18 cellular contexts compared by ENCODE assay signal in the genomic region with DNA sequence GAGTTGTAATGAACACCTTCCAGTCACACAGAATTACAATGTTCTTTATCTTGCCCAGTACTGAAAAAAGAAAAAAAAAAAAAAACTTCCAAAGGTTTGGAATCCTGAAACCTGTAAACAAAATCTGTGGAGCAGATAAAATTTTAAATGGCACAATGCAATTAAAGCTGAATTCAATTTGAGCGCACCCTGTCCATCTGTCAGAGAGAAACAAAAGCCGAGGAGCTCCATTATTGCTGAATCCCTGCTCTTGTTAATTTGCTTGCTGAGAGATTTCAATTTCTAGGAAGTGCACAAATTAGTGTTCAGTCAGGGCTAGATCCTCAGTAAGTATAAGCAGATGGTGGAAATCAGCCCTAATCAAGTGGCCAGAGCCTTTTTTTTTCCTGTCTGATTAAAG.
A peak's percentile ranks its signal among the peaks of the same experiment; 100 is the strongest.
DNase-seq lines count a peak whose midpoint lies in the region; ATAC-seq and TF ChIP-seq lines count a peak whose summit lies in the region.
"Had no signal": no experiment of that assay in that cellular context is flagged by ENCODE, and none has a peak within 500 bp of the region (broad histone marks: within the 10 kb centered on the region; RNA-seq: fewer than 3 reads in every experiment).

No MANE protein-coding gene starts in this region.

- H3K27me3 ChIP-seq in HL-60 (ENCODE audit: insufficient read depth, poor library complexity, severe bottlenecking) (no peaks in the 10 kb centered on the region), WERI-Rb-1 (ENCODE audit: insufficient read depth, low read depth, severe bottlenecking) (no peaks in the 10 kb centered on the region)
- H3K27me3 ChIP-seq: BLaER1 treated with 17β-estradiol and CSF1 and Interleukin-3, amounts not matched to agents 10 nM and 100 nM; left lung; pancreas; tibial artery had no signal

- TF ChIP-seq CTCF in HL-60 (IDR thresholded peaks at IDR 0.05; ENCODE audit: insufficient read depth, low read length) (no peak), WERI-Rb-1 (IDR thresholded peaks at IDR 0.05; ENCODE audit: low read depth, low read length) (no peak)

- no peak for DNase-seq in HL-60 (ENCODE audit: low read depth in 1 of 2, low spot score in 1 of 2)
- peak; percentile 14 to 70 for DNase-seq in NCI-H2081 (lab: John Stamatoyannopoulos, UW)
- peak; percentile 68 for DNase-seq in WERI-Rb-1
- no peak for DNase-seq in sciatic nerve (ENCODE audit: low spot score)
- DNase-seq in activated CD4-positive, alpha-beta T cell treated with anti-CD3 and anti-CD28 coated beads, Interleukin-2, amount 10 ng/mL, durations not matched to agents 7 days and 5 days = no peak
- DNase-seq in middle frontal gyrus (ENCODE audit: extremely low spot score, low spot score) = no peak
- DNase-seq in epidermal melanocyte (ENCODE audit: insufficient read length, low spot score) = no peak
- DNase-seq: anterior cingulate cortex, DMS79, left lung, pancreas, tibial artery had no signal

- intact Hi-C loops in sciatic nerve (cut with DNase I) = no loop called here

- H3K27ac ChIP-seq in HL-60 (replicated peaks) (peak overlapping the region; percentile 63), WERI-Rb-1 (peak overlapping the region; percentile 84)
- H3K27ac ChIP-seq: BLaER1 treated with 17β-estradiol and CSF1 and Interleukin-3, amounts not matched to agents 10 nM and 100 nM; coronary artery; epithelial cell of prostate; pancreas; skin epidermis; tibial artery had no signal

- no peaks in the 10 kb centered on the region for H3K4me1 Mint-ChIP-seq in activated CD4-positive, alpha-beta T cell treated with anti-CD3 and anti-CD28 coated beads, Interleukin-2, amount 10 ng/mL, durations not matched to agents 7 days and 5 days
- H3K4me1 Mint-ChIP-seq: IgD-negative memory B cell had no signal

- H3K36me3 ChIP-seq in WERI-Rb-1 = no peaks in the 10 kb centered on the region; the same call in 1 of the 2 replicates
- H3K36me3 ChIP-seq: BLaER1 treated with 17β-estradiol and CSF1 and Interleukin-3, amounts not matched to agents 10 nM and 100 nM; left lung; pancreas; tibial artery had no signal

- no peaks in the 10 kb centered on the region for H3K9me3 ChIP-seq in WERI-Rb-1 (ENCODE audit: severe bottlenecking)
- H3K9me3 ChIP-seq: BLaER1 treated with 17β-estradiol and CSF1 and Interleukin-3, amounts not matched to agents 10 nM and 100 nM; left lung; pancreas; tibial artery had no signal

- ATAC-seq in sciatic nerve = peak; percentile 39
- ATAC-seq: activated CD4-positive, CD25-positive, alpha-beta regulatory T cell treated with anti-CD3 and anti-CD28 coated beads, Interleukin-2, amount 50 U/mL, for 24 hours; left lung had no signal

- H3K4me3 Mint-ChIP-seq in activated CD4-positive, alpha-beta T cell treated with anti-CD3 and anti-CD28 coated beads, Interleukin-2, amount 10 ng/mL, durations not matched to agents 7 days and 5 days = no peak overlapping the region
- H3K4me3 Mint-ChIP-seq: IgD-negative memory B cell had no signal

- no peaks in the 10 kb centered on the region for H3K9me3 Mint-ChIP-seq in activated CD4-positive, alpha-beta T cell treated with anti-CD3 and anti-CD28 coated beads, Interleukin-2, amount 10 ng/mL, durations not matched to agents 7 days and 5 days
- H3K9me3 Mint-ChIP-seq: IgD-negative memory B cell had no signal

- CTCF ChIA-PET in activated CD4-positive, alpha-beta T cell treated with anti-CD3 and anti-CD28 coated beads, Interleukin-2, amount 10 ng/mL, durations not matched to agents 7 days and 5 days (lab: Charles Lee) = interaction anchor here (0.6 kb wide), 2 partner anchors 282 to 1121 kb away, joined by 3 to 4 read pairs; no protein-coding TSS in a partner anchor

- no peak overlapping the region for H3K27ac Mint-ChIP-seq in activated CD4-positive, alpha-beta T cell treated with anti-CD3 and anti-CD28 coated beads, Interleukin-2, amount 10 ng/mL, durations not matched to agents 7 days and 5 days
- H3K27ac Mint-ChIP-seq: IgD-negative memory B cell had no signal

- POLR2A ChIA-PET in activated CD4-positive, alpha-beta T cell treated with anti-CD3 and anti-CD28 coated beads, Interleukin-2, amount 10 ng/mL, durations not matched to agents 7 days and 5 days (lab: Charles Lee) = no interaction called here

- H3K36me3 Mint-ChIP-seq in activated CD4-positive, alpha-beta T cell treated with anti-CD3 and anti-CD28 coated beads, Interleukin-2, amount 10 ng/mL, durations not matched to agents 7 days and 5 days (ENCODE audit: low read depth) = no peaks in the 10 kb centered on the region
- H3K36me3 Mint-ChIP-seq: IgD-negative memory B cell had no signal

- no peaks in the 10 kb centered on the region for H3K27me3 Mint-ChIP-seq in activated CD4-positive, alpha-beta T cell treated with anti-CD3 and anti-CD28 coated beads, Interleukin-2, amount 10 ng/mL, durations not matched to agents 7 days and 5 days
- H3K27me3 Mint-ChIP-seq: IgD-negative memory B cell had no signal

- no peak overlapping the region for H3K4me3 ChIP-seq in HL-60 (replicated peaks; ENCODE audit: insufficient read depth, low read length)
- peak overlapping the region; percentile 29; the same call in 1 of the 2 replicates for H3K4me3 ChIP-seq in WERI-Rb-1 (ENCODE audit: low read depth, low read length)
- H3K4me3 ChIP-seq: BLaER1 treated with 17β-estradiol and CSF1 and Interleukin-3, amounts not matched to agents 10 nM and 100 nM; coronary artery; left lung; pancreas; skin epidermis; tibial artery had no signal

Comparison
In these comparisons a context has a peak if more than half of its experiments do, and no peak if none do; other contexts are left out.
1. DNase-seq: peak in NCI-H2081 (2 of 2) and WERI-Rb-1 (single experiment); none in HL-60 (0 of 2), sciatic nerve (single experiment), activated CD4-positive, alpha-beta T cell treated with anti-CD3 and anti-CD28 coated beads, Interleukin-2, amount 10 ng/mL, durations not matched to agents 7 days and 5 days (single experiment), middle frontal gyrus (single experiment) and epidermal melanocyte (single experiment).